ENCODE assay signal across 1 cellular context in the genomic region with DNA sequence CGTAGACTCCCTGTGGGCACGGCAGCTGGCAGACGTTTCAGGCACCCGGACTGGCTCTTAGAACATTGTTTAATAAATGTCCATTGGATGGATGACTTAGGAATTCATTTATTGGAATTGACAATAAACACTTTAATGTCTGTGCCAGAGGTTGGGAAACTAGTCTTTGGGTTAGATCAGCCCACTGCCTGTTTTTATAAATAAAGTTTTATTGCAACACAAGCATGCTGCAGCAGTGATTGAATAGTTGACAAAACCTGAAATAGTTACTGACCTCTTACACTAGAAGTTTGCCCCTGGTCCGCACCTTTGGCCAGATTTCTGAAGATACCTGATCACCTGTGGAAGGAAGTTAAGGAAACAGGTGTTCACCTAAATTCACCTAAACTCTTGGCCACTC.
TF ChIP-seq lines count a peak whose summit lies in the region.

No MANE protein-coding gene starts in this region.

TF ChIP-seq in HepG2, 621 proteins besides CTCF, POLR2A, EP300 and RAD21 (continued from another document):
- TF ChIP-seq ZBTB40 (IDR thresholded peaks at IDR 0.05) (no peak), ZBTB40 (CRISPR knock-in tag; IDR thresholded peaks at IDR 0.05) (peak; percentile 85)
